ENCODE assay signal across 10 cellular contexts in genomic region chr11:47257178-47257517, GRCh38. TPM values are rescaled to one million over a fixed set of nuclear protein-coding genes. Genes with fewer than 3 reads are reported as not detected.
A peak's percentile ranks its signal among the peaks of the same experiment; 100 is the strongest.
DNase-seq lines count a peak whose midpoint lies in the region; ATAC-seq and TF ChIP-seq lines count a peak whose summit lies in the region.
"Had no signal": no experiment of that assay in that cellular context is flagged by ENCODE, and none has a peak within 500 bp of the region (broad histone marks: within the 10 kb centered on the region; RNA-seq: fewer than 3 reads in every experiment).

No MANE protein-coding gene starts in this region.

- intact Hi-C loops in breast epithelium (cut with DNase I; ENCODE audit: low total_unique reads) = loop anchor here (10.0 kb wide), 1 partner anchor 72 kb away; the partner anchor contains the start of gene PACSIN3
- intact Hi-C loops in spleen (cut with DNase I; ENCODE audit: low total_unique reads) = no loop called here

- peak overlapping the region; percentile 68 for H3K4me3 Mint-ChIP-seq in HFFc6
- no peak overlapping the region for H3K4me3 Mint-ChIP-seq in stimulated activated naive CD8-positive, alpha-beta T cell treated with anti-CD3 and anti-CD28 coated beads, Interleukin-15, amount 100 ng/mL, for 72 hours

- TF ChIP-seq POLR2A in breast epithelium (IDR thresholded peaks at IDR 0.05) (no peak), spleen (IDR thresholded peaks at IDR 0.05) (no peak)

- H3K9ac ChIP-seq in liver (ENCODE audit: low read depth in 1 of 2, low read length in 2 of 2) = no peak overlapping the region

- no peaks in the 10 kb centered on the region for H3K9me3 Mint-ChIP-seq in HFFc6
- no peaks in the 10 kb centered on the region for H3K9me3 Mint-ChIP-seq in stimulated activated naive CD8-positive, alpha-beta T cell treated with anti-CD3 and anti-CD28 coated beads, Interleukin-15, amount 100 ng/mL, for 72 hours
- H3K9me3 Mint-ChIP-seq: activated T-helper 2 cell treated with anti-CD3 and anti-CD28 coated beads, Interferon-gamma antibody, Interleukin-2, Interleukin-4, amounts not matched to agents 10 μg/mL and 5 μg/mL and 100 μg/mL, durations not matched to agents 14 hours and 24 hours and 36 hours; naive B cell had no signal

- H3K27ac ChIP-seq in breast epithelium (peak overlapping the region; percentile 78 to 96), liver (ENCODE audit: low read depth in 1 of 2, low read length in 2 of 2) (peak overlapping the region; percentile 86 to 89), spleen (peak overlapping the region in 7 of 8 donors; percentile 29 to 69 (median 63))

- DNase-seq in HFFc6 (no peak), breast epithelium (ENCODE audit: low spot score in 2 of 2) (no peak), spleen (no peak), SIG-M5 (lab: John Stamatoyannopoulos, UW) (no peak), NCI-H82 (lab: John Stamatoyannopoulos, UW) (no peak), COLO668 (lab: John Stamatoyannopoulos, UW; ENCODE audit: unreplicated experiment) (no peak)
- no peak for DNase-seq in stimulated activated naive CD8-positive, alpha-beta T cell treated with anti-CD3 and anti-CD28 coated beads, Interleukin-15, amount 100 ng/mL, for 72 hours
- DNase-seq: naive B cell had no signal

- TF ChIP-seq CTCF in HFFc6 (IDR thresholded peaks at IDR 0.05) = no peak
- no peak for TF ChIP-seq CTCF in breast epithelium (IDR thresholded peaks at IDR 0.05)
- TF ChIP-seq CTCF in liver (IDR thresholded peaks at IDR 0.05; ENCODE audit: low read depth, low read length, missing input control) = no peak
- no peak for TF ChIP-seq CTCF in spleen (IDR thresholded peaks at IDR 0.05 in 8 of 11, conservative IDR thresholded peaks at IDR 0.05 in 3 of 11)

- H3K4me1 ChIP-seq in breast epithelium (peaks cover 4% of the 10 kb centered on the region in 2 donors), liver (ENCODE audit: control insufficient read depth in 4 of 4, insufficient read depth in 4 of 4, low read length in 3 of 4) (peaks cover 14 to 58% (median 47%) of the 10 kb centered on the region in 4 donors), spleen (peaks cover 3 to 70% (median 37%) of the 10 kb centered on the region in 6 donors)

- H3K36me3 ChIP-seq in breast epithelium (no peaks in the 10 kb centered on the region), liver (ENCODE audit: control insufficient read depth in 4 of 4, insufficient read depth in 3 of 4, low read depth in 1 of 4, low read length in 3 of 4) (peaks cover 0 to 8% (median 4%) of the 10 kb centered on the region in 4 donors), spleen (peaks cover 0 to 11% (median 0%) of the 10 kb centered on the region in 6 donors)

- no peak for ATAC-seq in stimulated activated naive CD8-positive, alpha-beta T cell treated with anti-CD3 and anti-CD28 coated beads, Interleukin-15, amount 100 ng/mL, for 72 hours

- WGBS in liver = 47% methylated on average over 2 of the region's 2 CpGs
- 70 to 86% (median 71%) methylated on average over 2 of the region's 2 CpGs for WGBS in spleen, 5 donors

- H3K27ac Mint-ChIP-seq in HFFc6 = peak overlapping the region; percentile 56; the same call in 1 of the 2 replicates
- no peak overlapping the region for H3K27ac Mint-ChIP-seq in stimulated activated naive CD8-positive, alpha-beta T cell treated with anti-CD3 and anti-CD28 coated beads, Interleukin-15, amount 100 ng/mL, for 72 hours
- H3K27ac Mint-ChIP-seq: activated T-helper 2 cell treated with anti-CD3 and anti-CD28 coated beads, Interferon-gamma antibody, Interleukin-2, Interleukin-4, amounts not matched to agents 10 μg/mL and 5 μg/mL and 100 μg/mL, durations not matched to agents 14 hours and 24 hours and 36 hours had no signal

- no peaks in the 10 kb centered on the region for H3K27me3 ChIP-seq in breast epithelium
- H3K27me3 ChIP-seq in liver (ENCODE audit: control insufficient read depth in 4 of 4, insufficient read depth in 4 of 4, low read length in 3 of 4) = no peaks in the 10 kb centered on the region
- H3K27me3 ChIP-seq in spleen (replicated peaks in 1 of 7) = no peaks in the 10 kb centered on the region

- H3K4me3 ChIP-seq in breast epithelium = peak overlapping the region; percentile 40 to 63 (median 41)
- H3K4me3 ChIP-seq in liver (ENCODE audit: low read depth in 1 of 3, low read length in 3 of 3) = peak overlapping the region in 1 of 3 donors; percentile 53
- peak overlapping the region in 3 of 8 donors; percentile 28 to 63 (median 46) for H3K4me3 ChIP-seq in spleen

- no peaks in the 10 kb centered on the region for H3K9me3 ChIP-seq in breast epithelium
- H3K9me3 ChIP-seq in liver (ENCODE audit: control insufficient read depth in 4 of 4, low read length in 3 of 4) = no peaks in the 10 kb centered on the region
- H3K9me3 ChIP-seq in spleen = no peaks in the 10 kb centered on the region

- no peaks in the 10 kb centered on the region for H3K36me3 Mint-ChIP-seq in HFFc6 (ENCODE audit: low read depth)
- H3K36me3 Mint-ChIP-seq: naive B cell had no signal

- no peaks in the 10 kb centered on the region for H3K27me3 Mint-ChIP-seq in HFFc6 (ENCODE audit: insufficient read depth)
- H3K27me3 Mint-ChIP-seq in stimulated activated naive CD8-positive, alpha-beta T cell treated with anti-CD3 and anti-CD28 coated beads, Interleukin-15, amount 100 ng/mL, for 72 hours = no peaks in the 10 kb centered on the region
- H3K27me3 Mint-ChIP-seq: naive B cell had no signal

- no peak for TF ChIP-seq RAD21 in liver (IDR thresholded peaks at IDR 0.05)

- peaks cover 40% of the 10 kb centered on the region for H3K4me1 Mint-ChIP-seq in HFFc6 (ENCODE audit: low read depth)
- H3K4me1 Mint-ChIP-seq in stimulated activated naive CD8-positive, alpha-beta T cell treated with anti-CD3 and anti-CD28 coated beads, Interleukin-15, amount 100 ng/mL, for 72 hours = peaks cover 41% of the 10 kb centered on the region

TF ChIP-seq in liver, 16 proteins besides CTCF, POLR2A, EP300 and RAD21:
- TF ChIP-seq FOXA2 (IDR thresholded peaks at IDR 0.05) (peak; percentile 19), FOXA1 (IDR thresholded peaks at IDR 0.05) (no peak)

RNA-seq across cellular contexts. Expression of gene NR1H3, which starts 0.6 kb away (rescaled TPM):
- 10 to 100 TPM in 2 of 6 experiments, 1 to 10 TPM in 4; 5.4 to 11.2 (median 9.2) TPM for total RNA-seq in HFFc6 (2021; fragmentation: NEBNext Ultra II Directional; extraction: Animal tissue kit (Norgen Biotek cat#: 25700))
- total RNA-seq in breast epithelium (10 to 100 TPM; 56.1 to 92.4 (median 91.1) TPM), liver (10 to 100 TPM; 52.8 to 55.2 TPM), spleen (100 to 1,000 TPM in 5 of 7 donors, 10 to 100 TPM in 2; 59.1 to 129 (median 119) TPM)
- polyA plus RNA-seq in liver (10 to 100 TPM; 56.0 to 57.3 TPM), spleen (100 to 1,000 TPM; 136 to 227 (median 219) TPM)

RNA-seq across cellular contexts. Expression of gene ACP2, which starts 8.5 kb away (rescaled TPM):
- 10 to 100 TPM; 33.4 to 37.4 (median 36.1) TPM for total RNA-seq in HFFc6 (2021; fragmentation: NEBNext Ultra II Directional; extraction: Animal tissue kit (Norgen Biotek cat#: 25700))
- total RNA-seq in breast epithelium (10 to 100 TPM; 39.7 to 45.2 (median 41.9) TPM), liver (10 to 100 TPM; 81.7 to 94.4 TPM), spleen (100 to 1,000 TPM in 2 of 7 donors, 10 to 100 TPM in 5; 43.9 to 113 (median 59.8) TPM)
- polyA plus RNA-seq in liver (10 to 100 TPM; 40.3 to 76.9 TPM), spleen (10 to 100 TPM; 18.9 to 34.4 (median 19.9) TPM)

RNA-seq across cellular contexts. Expression of gene MADD, which starts 12.8 kb away (rescaled TPM):
- total RNA-seq in HFFc6 (2021; fragmentation: NEBNext Ultra II Directional; extraction: Animal tissue kit (Norgen Biotek cat#: 25700)) = 10 to 100 TPM; 22.4 to 30.5 (median 25.2) TPM
- 10 to 100 TPM; 43.3 to 56.5 (median 46.6) TPM for total RNA-seq in breast epithelium
- total RNA-seq in liver = 10 to 100 TPM in 1 of 2 donors, 1 to 10 TPM in 1; 9.9 to 20.5 TPM
- polyA plus RNA-seq in liver = 10 to 100 TPM in 1 of 2 donors, 1 to 10 TPM in 1; 9.9 to 12.2 TPM
- 10 to 100 TPM; 53.6 to 82.4 (median 70.1) TPM for total RNA-seq in spleen
- 10 to 100 TPM; 15.7 to 35.0 (median 26.1) TPM for polyA plus RNA-seq in spleen

RNA-seq across cellular contexts. Expression of gene DDB2, which starts 42.4 kb away (rescaled TPM):
- total RNA-seq in HFFc6 (2021; fragmentation: NEBNext Ultra II Directional; extraction: Animal tissue kit (Norgen Biotek cat#: 25700)) = 10 to 100 TPM; 23.6 to 38.7 (median 33.7) TPM
- total RNA-seq in breast epithelium (10 to 100 TPM; 31.2 to 44.5 (median 39.3) TPM), liver (1 to 10 TPM; 6.6 to 7.6 TPM), spleen (10 to 100 TPM; 29.5 to 66.3 (median 42.5) TPM)
- polyA plus RNA-seq in liver (10 to 100 TPM in 1 of 2 donors, 1 to 10 TPM in 1; 10.0 to 11.9 TPM), spleen (100 to 1,000 TPM in 1 of 3 donors, 10 to 100 TPM in 2; 49.4 to 173 (median 72.7) TPM)

Comparison
In these comparisons a context has a peak if more than half of its experiments do, and no peak if none do; other contexts are left out.
1. RNA of gene NR1H3, which starts 0.6 kb away (total RNA-seq): 59.1 to 129 TPM in spleen, 56.1 to 92.4 TPM in breast epithelium and 52.8 to 55.2 TPM in liver; 5.4 to 11.2 TPM in HFFc6; every median in the first group is over 4 times any median in the second.
2. Peak in every context shown above with its lines, with median percentiles within 50 percentile points of each other: H3K27ac ChIP-seq.